In the genomic region with DNA sequence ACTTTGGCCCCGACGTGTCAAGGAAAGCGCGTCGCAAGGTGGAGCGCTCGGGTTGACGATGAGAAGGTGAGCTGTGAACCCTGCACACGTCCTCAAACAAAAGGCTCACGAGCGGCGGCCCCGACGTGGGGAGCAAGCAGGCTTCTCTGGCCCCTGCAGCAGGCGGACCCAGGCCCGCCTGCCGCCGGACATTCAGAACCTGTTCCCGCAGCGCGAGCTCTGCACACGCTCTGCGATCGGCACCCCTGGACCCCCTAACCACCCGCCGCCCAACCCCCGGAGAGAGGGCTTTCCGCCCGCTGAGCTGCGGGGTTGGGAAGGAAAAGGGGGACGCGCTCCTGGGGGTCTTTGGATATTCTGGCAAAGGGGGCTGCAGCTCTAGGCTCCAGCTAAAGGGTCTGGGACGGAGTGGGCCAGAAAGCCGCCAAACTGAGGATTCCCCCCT, we compare ENCODE assay signal across 9 cellular contexts. TPM values are rescaled to one million over a fixed set of nuclear protein-coding genes. Genes with fewer than 3 reads are reported as not detected.
DNase-seq lines count a peak whose midpoint lies in the region; ATAC-seq and TF ChIP-seq lines count a peak whose summit lies in the region.
"Had no signal": no experiment of that assay in that cellular context is flagged by ENCODE, and none has a peak within 500 bp of the region (broad histone marks: within the 10 kb centered on the region; RNA-seq: fewer than 3 reads in every experiment).

No MANE protein-coding gene starts in this region.

- peak overlapping the region; percentile 37; the same call in 1 of the 2 replicates for H3K4me3 ChIP-seq in GM08714 (ENCODE audit: low read length)
- H3K4me3 ChIP-seq in adipocyte (ENCODE audit: low read length): peak overlapping the region; percentile 86
- H3K4me3 ChIP-seq in right atrium auricular region: peak overlapping the region; percentile 47 to 59
- peak overlapping the region; percentile 57 for H3K4me3 ChIP-seq in rectal smooth muscle tissue (ENCODE audit: low read length)

- DNase-seq in adipocyte (ENCODE audit: low read depth) (peak; percentile 58), right atrium auricular region (ENCODE audit: low spot score) (no peak), COLO829 (ENCODE audit: low spot score) (no peak), germinal center (ENCODE audit: low spot score) (no peak)
- DNase-seq in stimulated activated effector memory CD8-positive, alpha-beta T cell treated with anti-CD3 and anti-CD28 coated beads, Interleukin-12 subunit alpha, Interleukin-12 subunit beta, amount 100 ng/mL, for 72 hours (ENCODE audit: low spot score in 2 of 2): no peak
- DNase-seq: effector memory CD8-positive, alpha-beta T cell had no signal

- no peaks in the 10 kb centered on the region for H3K4me1 Mint-ChIP-seq in stimulated activated effector memory CD8-positive, alpha-beta T cell treated with anti-CD3 and anti-CD28 coated beads, Interleukin-12 subunit alpha, Interleukin-12 subunit beta, amount 100 ng/mL, for 72 hours

- H3K36me3 ChIP-seq in adipocyte (ENCODE audit: control insufficient read depth, insufficient read depth, low read length, severe bottlenecking): peaks cover 43% of the 10 kb centered on the region
- no peaks in the 10 kb centered on the region for H3K36me3 ChIP-seq in right atrium auricular region
- no peaks in the 10 kb centered on the region for H3K36me3 ChIP-seq in rectal smooth muscle tissue (ENCODE audit: control insufficient read depth, insufficient read depth, low read length)

- H3K27ac ChIP-seq in right atrium auricular region: peak overlapping the region; percentile 70 to 80
- H3K27ac ChIP-seq in rectal smooth muscle tissue (ENCODE audit: low read depth, low read length): no peak overlapping the region

- peaks cover 10% of the 10 kb centered on the region for H3K4me1 ChIP-seq in adipocyte (ENCODE audit: control insufficient read depth, insufficient read depth, low read length)
- peaks cover 0 to 31% of the 10 kb centered on the region in 2 donors for H3K4me1 ChIP-seq in right atrium auricular region
- no peaks in the 10 kb centered on the region for H3K4me1 ChIP-seq in rectal smooth muscle tissue (ENCODE audit: control insufficient read depth, insufficient read depth, low read length)

- H3K27me3 ChIP-seq in adipocyte (replicated peaks; ENCODE audit: control insufficient read depth, insufficient read depth, low read length): no peaks in the 10 kb centered on the region
- H3K27me3 ChIP-seq in right atrium auricular region: peaks cover 0 to 8% of the 10 kb centered on the region in 2 donors
- peaks cover 13% of the 10 kb centered on the region for H3K27me3 ChIP-seq in rectal smooth muscle tissue (ENCODE audit: control insufficient read depth, insufficient read depth, low read length)

- no peak for ATAC-seq in HG03378 (IDR thresholded peaks at IDR 0.05; ENCODE audit: unreplicated experiment)
- no peak for ATAC-seq in stimulated activated effector memory CD8-positive, alpha-beta T cell treated with anti-CD3 and anti-CD28 coated beads, Interleukin-12 subunit alpha, Interleukin-12 subunit beta, amount 100 ng/mL, for 72 hours
- ATAC-seq: effector memory CD8-positive, alpha-beta T cell had no signal

- H3K4me3 Mint-ChIP-seq in stimulated activated effector memory CD8-positive, alpha-beta T cell treated with anti-CD3 and anti-CD28 coated beads, Interleukin-12 subunit alpha, Interleukin-12 subunit beta, amount 100 ng/mL, for 72 hours: no peak overlapping the region

- no peak for TF ChIP-seq CTCF in right atrium auricular region (IDR thresholded peaks at IDR 0.05)

- H3K9ac ChIP-seq in adipocyte (ENCODE audit: low read length) (peak overlapping the region; percentile 96), rectal smooth muscle tissue (ENCODE audit: low read length) (no peak overlapping the region)

- H3K9me3 ChIP-seq in adipocyte (ENCODE audit: control insufficient read depth, low read length): no peaks in the 10 kb centered on the region
- H3K9me3 ChIP-seq in right atrium auricular region: no peaks in the 10 kb centered on the region

- H3K9me3 Mint-ChIP-seq in stimulated activated effector memory CD8-positive, alpha-beta T cell treated with anti-CD3 and anti-CD28 coated beads, Interleukin-12 subunit alpha, Interleukin-12 subunit beta, amount 100 ng/mL, for 72 hours: no peaks in the 10 kb centered on the region
- H3K9me3 Mint-ChIP-seq: effector memory CD8-positive, alpha-beta T cell had no signal

- no peak overlapping the region for H3K27ac Mint-ChIP-seq in stimulated activated effector memory CD8-positive, alpha-beta T cell treated with anti-CD3 and anti-CD28 coated beads, Interleukin-12 subunit alpha, Interleukin-12 subunit beta, amount 100 ng/mL, for 72 hours
- H3K27ac Mint-ChIP-seq: effector memory CD8-positive, alpha-beta T cell had no signal

- H3K36me3 Mint-ChIP-seq in stimulated activated effector memory CD8-positive, alpha-beta T cell treated with anti-CD3 and anti-CD28 coated beads, Interleukin-12 subunit alpha, Interleukin-12 subunit beta, amount 100 ng/mL, for 72 hours: no peaks in the 10 kb centered on the region

RNA-seq across cellular contexts. Expression of a gene that starts 1.2 kb away (rescaled TPM):
- 1 to 10 TPM; 1.1 to 4.6 TPM for total RNA-seq in right atrium auricular region
